16 cellular contexts compared by ENCODE assay signal in genomic region chr11:96147186-96147585, GRCh38.
A peak's percentile ranks its signal among the peaks of the same experiment; 100 is the strongest.
DNase-seq lines count a peak whose midpoint lies in the region; ATAC-seq, FAIRE-seq and TF ChIP-seq lines count a peak whose summit lies in the region.
"Had no signal": no experiment of that assay in that cellular context is flagged by ENCODE, and none has a peak within 500 bp of the region (broad histone marks: within the 10 kb centered on the region; RNA-seq: fewer than 3 reads in every experiment).

No MANE protein-coding gene starts in this region.

- H3K4me3 ChIP-seq in astrocyte (ENCODE audit: insufficient read depth, low read depth, low read length) (no peak overlapping the region), coronary artery (no peak overlapping the region)
- H3K4me3 ChIP-seq: GM12878 had no signal

- H3K4me1 ChIP-seq in astrocyte (ENCODE audit: insufficient read depth, low read length), result peaks cover 56% of the 10 kb centered on the region

- H4K20me1 ChIP-seq in astrocyte (ENCODE audit: insufficient read depth, low read length), result no peaks in the 10 kb centered on the region

- no peaks in the 10 kb centered on the region for H3K27me3 ChIP-seq in astrocyte (ENCODE audit: insufficient read depth, low read length)

- no peaks in the 10 kb centered on the region for H3K9me3 Mint-ChIP-seq in activated T-cell treated with anti-CD3 and anti-CD28 coated beads, Interleukin-2, amount 50 U/mL, for 72 hours
- H3K9me3 Mint-ChIP-seq in activated T-cell treated with anti-CD3 and anti-CD28 coated beads, Interleukin-2, amount 50 U/mL, for 24 hours, result no peaks in the 10 kb centered on the region
- no peaks in the 10 kb centered on the region for H3K9me3 Mint-ChIP-seq in astrocyte (ENCODE audit: unreplicated experiment)
- no peaks in the 10 kb centered on the region for H3K9me3 Mint-ChIP-seq in mesothelial cell of epicardium
- no peaks in the 10 kb centered on the region for H3K9me3 Mint-ChIP-seq in type B pancreatic cell

- H3K9ac ChIP-seq in astrocyte (ENCODE audit: low read length), result peak overlapping the region; percentile 41

- DNase-seq in activated T-cell treated with anti-CD3 and anti-CD28 coated beads, Interleukin-2, amount 50 U/mL, for 72 hours, result no peak
- no peak for DNase-seq in activated T-cell treated with anti-CD3 and anti-CD28 coated beads, Interleukin-2, amount 50 U/mL, for 24 hours
- DNase-seq in astrocyte (ENCODE audit: low read depth), result no peak
- DNase-seq in mesothelial cell of epicardium (ENCODE audit: low spot score in 2 of 2, unreplicated experiment in 2 of 2), result no peak
- no peak for DNase-seq in type B pancreatic cell (ENCODE audit: extremely low spot score, unreplicated experiment)
- no peak for DNase-seq in NCI-H1436 (lab: John Stamatoyannopoulos, UW)
- no peak for DNase-seq in coronary artery (ENCODE audit: low spot score)
- DNase-seq in SHP77 treated with DMSO at 0.1 percent for 48 hours (lab: John Stamatoyannopoulos, UW), result no peak
- DNase-seq: NCI-H1436 treated with DMSO at 0.1 percent for 48 hours, NCI-H2081 treated with DMSO at 0.1 percent for 48 hours, NCI-H526 treated with DMSO at 0.1 percent for 48 hours had no signal

- H3K79me2 ChIP-seq in astrocyte (ENCODE audit: insufficient read depth, low read length), result peaks cover 56% of the 10 kb centered on the region

- no peaks in the 10 kb centered on the region for H3K27me3 Mint-ChIP-seq in activated T-cell treated with anti-CD3 and anti-CD28 coated beads, Interleukin-2, amount 50 U/mL, for 72 hours (ENCODE audit: low read depth)
- no peaks in the 10 kb centered on the region for H3K27me3 Mint-ChIP-seq in activated T-cell treated with anti-CD3 and anti-CD28 coated beads, Interleukin-2, amount 50 U/mL, for 24 hours
- no peaks in the 10 kb centered on the region for H3K27me3 Mint-ChIP-seq in astrocyte (ENCODE audit: low read depth, unreplicated experiment)
- H3K27me3 Mint-ChIP-seq in mesothelial cell of epicardium (ENCODE audit: low read depth), result no peaks in the 10 kb centered on the region
- no peaks in the 10 kb centered on the region for H3K27me3 Mint-ChIP-seq in type B pancreatic cell

- H3K4me1 Mint-ChIP-seq in activated T-cell treated with anti-CD3 and anti-CD28 coated beads, Interleukin-2, amount 50 U/mL, for 72 hours (ENCODE audit: low read depth), result peaks cover 5% of the 10 kb centered on the region
- peaks cover 58% of the 10 kb centered on the region for H3K4me1 Mint-ChIP-seq in activated T-cell treated with anti-CD3 and anti-CD28 coated beads, Interleukin-2, amount 50 U/mL, for 24 hours (ENCODE audit: low read depth)
- H3K4me1 Mint-ChIP-seq in astrocyte (ENCODE audit: low read depth, unreplicated experiment) (peaks cover 47% of the 10 kb centered on the region), mesothelial cell of epicardium (peaks cover 59% of the 10 kb centered on the region), type B pancreatic cell (ENCODE audit: unreplicated experiment) (peaks cover 43% of the 10 kb centered on the region)

- no peak overlapping the region for H3K27ac ChIP-seq in astrocyte (ENCODE audit: low read depth, low read length)
- no peak overlapping the region for H3K27ac ChIP-seq in coronary artery
- H3K27ac ChIP-seq: 22Rv1, C4-2B, RWPE1 had no signal

- no peaks in the 10 kb centered on the region for H3K9me3 ChIP-seq in astrocyte (ENCODE audit: insufficient read depth, low read depth, low read length)

- ATAC-seq in activated T-cell treated with anti-CD3 and anti-CD28 coated beads, Interleukin-2, amount 50 U/mL, for 72 hours (replicated peaks in 1 of 2), result no peak
- ATAC-seq: GM12878, HCT116 had no signal

- no peak overlapping the region for H3K4me3 Mint-ChIP-seq in activated T-cell treated with anti-CD3 and anti-CD28 coated beads, Interleukin-2, amount 50 U/mL, for 72 hours
- H3K4me3 Mint-ChIP-seq in activated T-cell treated with anti-CD3 and anti-CD28 coated beads, Interleukin-2, amount 50 U/mL, for 24 hours, result no peak overlapping the region
- H3K4me3 Mint-ChIP-seq in astrocyte (ENCODE audit: unreplicated experiment) (no peak overlapping the region), mesothelial cell of epicardium (no peak overlapping the region), type B pancreatic cell (no peak overlapping the region)

- peak overlapping the region; percentile 30 for H3K4me2 ChIP-seq in astrocyte (ENCODE audit: low read length)

- FAIRE-seq in astrocyte (lab: Jason Lieb, UNC), result no peak
- FAIRE-seq: GM12878 had no signal

- no peaks in the 10 kb centered on the region for H3K36me3 ChIP-seq in astrocyte (ENCODE audit: insufficient read depth, low read length)

- peak overlapping the region; percentile 23 for H3K27ac Mint-ChIP-seq in activated T-cell treated with anti-CD3 and anti-CD28 coated beads, Interleukin-2, amount 50 U/mL, for 72 hours
- H3K27ac Mint-ChIP-seq in activated T-cell treated with anti-CD3 and anti-CD28 coated beads, Interleukin-2, amount 50 U/mL, for 24 hours, result no peak overlapping the region
- H3K27ac Mint-ChIP-seq in astrocyte (ENCODE audit: unreplicated experiment) (no peak overlapping the region), mesothelial cell of epicardium (peak overlapping the region; percentile 74), type B pancreatic cell (peak overlapping the region; percentile 87)

- TF ChIP-seq CTCF in astrocyte (IDR thresholded peaks at IDR 0.05; ENCODE audit: insufficient read depth, low read depth, low read length), result no peak
- no peak for TF ChIP-seq CTCF in mesothelial cell of epicardium (IDR thresholded peaks at IDR 0.05; ENCODE audit: unreplicated experiment)
- TF ChIP-seq CTCF in type B pancreatic cell (conservative IDR thresholded peaks at IDR 0.05), result no peak
- TF ChIP-seq CTCF in coronary artery (IDR thresholded peaks at IDR 0.05), result no peak

- peaks cover 2 to 5% of the 10 kb centered on the region in 2 donors for H3K36me3 Mint-ChIP-seq in activated T-cell treated with anti-CD3 and anti-CD28 coated beads, Interleukin-2, amount 50 U/mL, for 72 hours (ENCODE audit: insufficient read depth in 2 of 2)
- H3K36me3 Mint-ChIP-seq in activated T-cell treated with anti-CD3 and anti-CD28 coated beads, Interleukin-2, amount 50 U/mL, for 24 hours (ENCODE audit: low read depth), result peaks cover 50% of the 10 kb centered on the region
- no peaks in the 10 kb centered on the region for H3K36me3 Mint-ChIP-seq in astrocyte (ENCODE audit: low read depth, unreplicated experiment)
- no peaks in the 10 kb centered on the region for H3K36me3 Mint-ChIP-seq in mesothelial cell of epicardium
- H3K36me3 Mint-ChIP-seq in type B pancreatic cell, result no peaks in the 10 kb centered on the region

- H2AFZ ChIP-seq in astrocyte (ENCODE audit: low read depth, low read length), result no peak overlapping the region

Comparison
In these comparisons a context has a peak if more than half of its experiments do, and no peak if none do; other contexts are left out.
1. H3K27ac Mint-ChIP-seq: peak in activated T-cell treated with anti-CD3 and anti-CD28 coated beads, Interleukin-2, amount 50 U/mL, for 72 hours (single experiment), mesothelial cell of epicardium (single experiment) and type B pancreatic cell (single experiment); none in activated T-cell treated with anti-CD3 and anti-CD28 coated beads, Interleukin-2, amount 50 U/mL, for 24 hours (single experiment) and astrocyte (single experiment).